1 cellular context compared by ENCODE assay signal in genomic region chr12:92995258-92995905, GRCh38.
TF ChIP-seq lines count a peak whose summit lies in the region.

No MANE protein-coding gene starts in this region.

TF ChIP-seq in GM12878, 131 proteins besides CTCF, POLR2A, EP300 and RAD21 (continued from another document):
- TF ChIP-seq, protein P1, sequence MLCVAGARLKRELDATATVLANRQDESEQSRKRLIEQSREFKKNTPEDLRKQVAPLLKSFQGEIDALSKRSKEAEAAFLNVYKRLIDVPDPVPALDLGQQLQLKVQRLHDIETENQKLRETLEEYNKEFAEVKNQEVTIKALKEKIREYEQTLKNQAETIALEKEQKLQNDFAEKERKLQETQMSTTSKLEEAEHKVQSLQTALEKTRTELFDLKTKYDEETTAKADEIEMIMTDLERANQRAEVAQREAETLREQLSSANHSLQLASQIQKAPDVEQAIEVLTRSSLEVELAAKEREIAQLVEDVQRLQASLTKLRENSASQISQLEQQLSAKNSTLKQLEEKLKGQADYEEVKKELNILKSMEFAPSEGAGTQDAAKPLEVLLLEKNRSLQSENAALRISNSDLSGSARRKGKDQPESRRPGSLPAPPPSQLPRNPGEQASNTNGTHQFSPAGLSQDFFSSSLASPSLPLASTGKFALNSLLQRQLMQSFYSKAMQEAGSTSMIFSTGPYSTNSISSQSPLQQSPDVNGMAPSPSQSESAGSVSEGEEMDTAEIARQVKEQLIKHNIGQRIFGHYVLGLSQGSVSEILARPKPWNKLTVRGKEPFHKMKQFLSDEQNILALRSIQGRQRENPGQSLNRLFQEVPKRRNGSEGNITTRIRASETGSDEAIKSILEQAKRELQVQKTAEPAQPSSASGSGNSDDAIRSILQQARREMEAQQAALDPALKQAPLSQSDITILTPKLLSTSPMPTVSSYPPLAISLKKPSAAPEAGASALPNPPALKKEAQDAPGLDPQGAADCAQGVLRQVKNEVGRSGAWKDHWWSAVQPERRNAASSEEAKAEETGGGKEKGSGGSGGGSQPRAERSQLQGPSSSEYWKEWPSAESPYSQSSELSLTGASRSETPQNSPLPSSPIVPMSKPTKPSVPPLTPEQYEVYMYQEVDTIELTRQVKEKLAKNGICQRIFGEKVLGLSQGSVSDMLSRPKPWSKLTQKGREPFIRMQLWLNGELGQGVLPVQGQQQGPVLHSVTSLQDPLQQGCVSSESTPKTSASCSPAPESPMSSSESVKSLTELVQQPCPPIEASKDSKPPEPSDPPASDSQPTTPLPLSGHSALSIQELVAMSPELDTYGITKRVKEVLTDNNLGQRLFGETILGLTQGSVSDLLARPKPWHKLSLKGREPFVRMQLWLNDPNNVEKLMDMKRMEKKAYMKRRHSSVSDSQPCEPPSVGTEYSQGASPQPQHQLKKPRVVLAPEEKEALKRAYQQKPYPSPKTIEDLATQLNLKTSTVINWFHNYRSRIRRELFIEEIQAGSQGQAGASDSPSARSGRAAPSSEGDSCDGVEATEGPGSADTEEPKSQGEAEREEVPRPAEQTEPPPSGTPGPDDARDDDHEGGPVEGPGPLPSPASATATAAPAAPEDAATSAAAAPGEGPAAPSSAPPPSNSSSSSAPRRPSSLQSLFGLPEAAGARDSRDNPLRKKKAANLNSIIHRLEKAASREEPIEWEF (IDR thresholded peaks at IDR 0.05; ENCODE audit: insufficient replicate concordance, low read depth, low read length): no peak
- TF ChIP-seq SREBF2 (IDR thresholded peaks at IDR 0.05; ENCODE audit: low read length) (no peak), ZZZ3 (IDR thresholded peaks at IDR 0.05; ENCODE audit: control insufficient read depth, insufficient read length, low read depth) (no peak)
